In genomic region chr13:49443327-49443688, GRCh38 we compare ENCODE assay signal across 8 cellular contexts. TPM values are rescaled to one million over a fixed set of nuclear protein-coding genes. Genes with fewer than 3 reads are reported as not detected.
A peak's percentile ranks its signal among the peaks of the same experiment; 100 is the strongest.
DNase-seq lines count a peak whose midpoint lies in the region; ATAC-seq, FAIRE-seq and TF ChIP-seq lines count a peak whose summit lies in the region.

No MANE protein-coding gene starts in this region.

- H3K27me3 ChIP-seq in AG04450 (ENCODE audit: control insufficient read depth, insufficient read depth, low read length), result no peaks in the 10 kb centered on the region
- H3K27me3 ChIP-seq in mononuclear cell (ENCODE audit: insufficient read depth, low read length), result no peaks in the 10 kb centered on the region

- peaks cover 29% of the 10 kb centered on the region for H3K36me3 Mint-ChIP-seq in effector memory CD8-positive, alpha-beta T cell (ENCODE audit: insufficient read depth)

- FAIRE-seq in GM12891 (lab: Jason Lieb, UNC), result peak; percentile 81

- ATAC-seq in effector memory CD8-positive, alpha-beta T cell (replicated peaks), result no peak
- ATAC-seq in HG02884 (IDR thresholded peaks at IDR 0.05; ENCODE audit: unreplicated experiment) (no peak), GM18517 (IDR thresholded peaks at IDR 0.05; ENCODE audit: unreplicated experiment) (no peak), HG02798 (IDR thresholded peaks at IDR 0.05; ENCODE audit: poor library complexity, unreplicated experiment) (no peak)

- CTCF ChIA-PET in AG04450 (lab: Charles Lee), result interaction anchor here (0.7 to 1.4 kb wide), 10 partner anchors 9 to 204 kb away, joined by 3 to 6 read pairs (median 4); no protein-coding TSS in a partner anchor

- H3K27ac ChIP-seq in AG04450 (ENCODE audit: low read depth, low read length), result peak overlapping the region; percentile 97

- no peaks in the 10 kb centered on the region for H3K27me3 Mint-ChIP-seq in effector memory CD8-positive, alpha-beta T cell

- no peak for DNase-seq in AG04450 (ENCODE audit: low read depth, low spot score)
- no peak for DNase-seq in GM12891 (ENCODE audit: insufficient read length, low spot score)
- peak; percentile 35 for DNase-seq in RKO (ENCODE audit: low spot score)
- DNase-seq in effector memory CD8-positive, alpha-beta T cell, result no peak

- peaks cover 17% of the 10 kb centered on the region for H3K4me1 ChIP-seq in mononuclear cell (ENCODE audit: insufficient read depth, low read length)

- H3K4me3 ChIP-seq in AG04450 (ENCODE audit: low read depth, low read length), result peak overlapping the region; percentile 93
- H3K4me3 ChIP-seq in mononuclear cell (ENCODE audit: low read length), result peak overlapping the region; percentile 56

- peak overlapping the region; percentile 87 to 96 for H3K4me3 Mint-ChIP-seq in effector memory CD8-positive, alpha-beta T cell

- peak; percentile 42; the same call in 1 of the 2 replicates for TF ChIP-seq POLR2A in GM12891 (IDR thresholded peaks at IDR 0.05; ENCODE audit: low read depth, low read length)

- peak overlapping the region; percentile 97 to 99 for H3K27ac Mint-ChIP-seq in effector memory CD8-positive, alpha-beta T cell

- TF ChIP-seq CTCF in AG04450 (IDR thresholded peaks at IDR 0.05; ENCODE audit: low read depth, low read length), result no peak

- H3K4me1 Mint-ChIP-seq in effector memory CD8-positive, alpha-beta T cell (ENCODE audit: low read depth in 2 of 2), result peaks cover 20 to 41% of the 10 kb centered on the region in 2 donors

- H3K9me3 ChIP-seq in AG04450 (ENCODE audit: control insufficient read depth, insufficient read depth, low read length) (peaks cover 2% of the 10 kb centered on the region; the same call in 1 of the 2 replicates), mononuclear cell (ENCODE audit: low read depth, low read length) (no peaks in the 10 kb centered on the region)

- peaks cover 0 to 3% of the 10 kb centered on the region in 2 donors for H3K9me3 Mint-ChIP-seq in effector memory CD8-positive, alpha-beta T cell

- POLR2A ChIA-PET in AG04450 (lab: Yijun Ruan, JAX), result interaction anchor here (0.6 to 2.3 kb wide), 10 partner anchors 11 to 417 kb away, joined by 3 to 34 read pairs (median 4); partner anchors contain the start of genes CDADC1 and PHF11

TF ChIP-seq in GM12891, 5 proteins besides CTCF, POLR2A, EP300 and RAD21:
- TF ChIP-seq POU2F2 (IDR thresholded peaks at IDR 0.05; ENCODE audit: low read depth, low read length) (no peak), SPI1 (IDR thresholded peaks at IDR 0.05; ENCODE audit: low read depth, low read length) (no peak), PAX5 (IDR thresholded peaks at IDR 0.05; ENCODE audit: insufficient read depth, low read length, severe bottlenecking) (no peak), TAF1 (IDR thresholded peaks at IDR 0.05; ENCODE audit: low read depth, low read length) (no peak)

RNA-seq across cellular contexts. Expression of gene CAB39L, which starts 0.6 kb away (rescaled TPM):
- polyA plus RNA-seq in AG04450 (2011; rRNA removed), result 21.2 and 26.3 TPM in 2 replicates
- 20.3 and 24.5 TPM in 2 replicates for polyA minus RNA-seq in AG04450 (2011; rRNA and poly(A)+ RNA removed)
- 2.8 TPM for polyA plus RNA-seq in GM12891 (2012; ENCODE audit: low read depth, missing spikeins)
- 3.4 TPM for total RNA-seq in mononuclear cell

RNA-seq across cellular contexts. Expression of gene SETDB2, which starts 0.8 kb away (rescaled TPM):
- polyA plus RNA-seq in AG04450 (2011; rRNA removed), result 14.8 and 21.7 TPM in 2 replicates
- 8.2 and 15.8 TPM in 2 replicates for polyA minus RNA-seq in AG04450 (2011; rRNA and poly(A)+ RNA removed)
- 4.0 TPM for polyA plus RNA-seq in GM12891 (2012; ENCODE audit: low read depth, missing spikeins)
- 20.6 TPM for total RNA-seq in mononuclear cell

RNA-seq across cellular contexts. Expression of gene PHF11, which starts 52.4 kb away (rescaled TPM):
- polyA plus RNA-seq in AG04450 (2011; rRNA removed), result 22.1 and 26.2 TPM in 2 replicates
- 6.7 and 8.5 TPM in 2 replicates for polyA minus RNA-seq in AG04450 (2011; rRNA and poly(A)+ RNA removed)
- polyA plus RNA-seq in GM12891 (2012; ENCODE audit: low read depth, missing spikeins), result 42.5 TPM
- 56.9 TPM for total RNA-seq in mononuclear cell
